Comparison of ENCODE assay signal across 26 cellular contexts in the genomic region with DNA sequence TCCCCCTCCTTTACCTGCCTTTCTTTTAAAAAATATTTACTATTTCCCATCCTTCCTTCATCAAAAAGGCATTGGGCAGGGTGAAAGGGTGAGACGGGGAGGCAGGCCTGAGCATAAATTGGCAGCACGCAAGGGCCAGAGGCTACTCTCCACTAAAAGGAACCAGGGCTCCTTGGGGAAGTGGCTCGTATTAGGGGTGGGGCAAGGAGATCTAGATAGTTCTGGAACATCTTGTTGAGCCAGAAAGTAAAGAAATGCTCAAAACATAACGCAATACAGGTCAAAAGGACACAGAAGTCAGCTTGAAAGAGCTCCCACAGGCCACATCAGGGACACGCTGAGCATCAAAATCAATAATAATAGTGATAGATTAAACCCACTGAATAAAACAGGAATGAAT.
"Had no signal": no experiment of that assay in that cellular context is flagged by ENCODE, and none has a peak within 500 bp of the region (broad histone marks: within the 10 kb centered on the region; RNA-seq: fewer than 3 reads in every experiment).

No MANE protein-coding gene starts in this region.

- H3K9me3 ChIP-seq: body of pancreas, mucosa of descending colon, sigmoid colon, thyroid gland had no signal

- ATAC-seq: activated CD8-positive, alpha-beta memory T cell treated with anti-CD3 and anti-CD28 coated beads, Interleukin-2, amount 10 ng/mL, durations not matched to agents 7 days and 5 days; activated CD8-positive, alpha-beta T cell treated with anti-CD3 and anti-CD28 coated beads for 36 hours; activated naive CD8-positive, alpha-beta T cell treated with anti-CD3 and anti-CD28 coated beads, Interleukin-2, amount 50 U/mL, for 24 hours; body of pancreas; foreskin keratinocyte; mucosa of descending colon; stimulated activated memory B cell treated with anti-CD40 and anti-IgM and Interleukin-4, amounts not matched to agents 10 μg/mL and 1 μg/mL and 100 μg/mL, for 72 hours had no signal

- H3K4me3 ChIP-seq: body of pancreas, cardiac muscle cell, mucosa of descending colon, sigmoid colon, smooth muscle cell, thyroid gland had no signal

- H3K36me3 ChIP-seq: cardiac muscle cell, sigmoid colon, thyroid gland had no signal

- H3K4me1 ChIP-seq: body of pancreas, foreskin keratinocyte had no signal

- H3K27me3 ChIP-seq: body of pancreas, cardiac muscle cell, foreskin keratinocyte, sigmoid colon, thyroid gland had no signal

- H3K27ac ChIP-seq: body of pancreas, cardiac muscle cell, foreskin keratinocyte, sigmoid colon, thyroid gland, VCaP had no signal

- DNase-seq: activated CD4-positive, alpha-beta T cell treated with anti-CD3 and anti-CD28 coated beads, Interleukin-2, amount 10 ng/mL, durations not matched to agents 7 days and 5 days; activated CD4-positive, CD25-positive, alpha-beta regulatory T cell treated with anti-CD3 and anti-CD28 coated beads, Interleukin-2, amount 50 U/mL, for 72 hours; activated CD8-positive, alpha-beta memory T cell treated with anti-CD3 and anti-CD28 coated beads, Interleukin-2, amount 10 ng/mL, durations not matched to agents 7 days and 5 days; activated CD8-positive, alpha-beta T cell treated with anti-CD3 and anti-CD28 coated beads for 36 hours; activated gamma-delta T cell; activated naive CD4-positive, alpha-beta T cell treated with anti-CD3 and anti-CD28 coated beads, Interleukin-2, amount 50 U/mL, for 16 hours; activated naive CD8-positive, alpha-beta T cell treated with anti-CD3 and anti-CD28 coated beads, Interleukin-2, amount 50 U/mL, for 24 hours; activated T-cell treated with anti-CD3 and anti-CD28 coated beads for 4 hours; anterior cingulate cortex; effector CD4-positive, alpha-beta T cell; foreskin keratinocyte; glutamatergic neuron; hippocampal formation; mesendoderm; mucosa of descending colon; nephron progenitor cell; nucleus accumbens; sigmoid colon; stimulated activated CD4-positive, alpha-beta T cell treated with anti-CD3 and anti-CD28 coated beads, Interleukin-15, amount 100 ng/mL, for 24 hours; T-helper 2 cell; thyroid gland had no signal
